13 cellular contexts compared by ENCODE assay signal in genomic region chr4:140249351-140249750, GRCh38.
A peak's percentile ranks its signal among the peaks of the same experiment; 100 is the strongest.
DNase-seq lines count a peak whose midpoint lies in the region; ATAC-seq, FAIRE-seq and TF ChIP-seq lines count a peak whose summit lies in the region.
"Had no signal": no experiment of that assay in that cellular context is flagged by ENCODE, and none has a peak within 500 bp of the region (broad histone marks: within the 10 kb centered on the region; RNA-seq: fewer than 3 reads in every experiment).

No MANE protein-coding gene starts in this region.

- peaks cover 7% of the 10 kb centered on the region for H3K27me3 Mint-ChIP-seq in CD4-positive, alpha-beta T cell
- H3K27me3 Mint-ChIP-seq in naive B cell, result peaks cover 3 to 25% (median 4%) of the 10 kb centered on the region in 3 donors

- H3K36me3 Mint-ChIP-seq in CD4-positive, alpha-beta T cell (ENCODE audit: low read depth), result no peaks in the 10 kb centered on the region
- H3K36me3 Mint-ChIP-seq in naive B cell, result no peaks in the 10 kb centered on the region

- ATAC-seq in CD4-positive, alpha-beta T cell (ENCODE audit: poor library complexity), result no peak
- ATAC-seq in GM12878 (no peak), naive B cell (ENCODE audit: low read depth in 2 of 2) (no peak), sciatic nerve (no peak), HG03097 (IDR thresholded peaks at IDR 0.05; ENCODE audit: low FRiP score, unreplicated experiment) (no peak)
- ATAC-seq: lower lobe of right lung had no signal

- no peaks in the 10 kb centered on the region for H3K79me2 ChIP-seq in GM12878 (ENCODE audit: control insufficient read depth, insufficient read depth, low read length)

- peak overlapping the region; percentile 26 for H3K4me3 Mint-ChIP-seq in CD4-positive, alpha-beta T cell
- H3K4me3 Mint-ChIP-seq in naive B cell, result peak overlapping the region in 2 of 8 donors; percentile 5 to 8
- H3K4me3 Mint-ChIP-seq: activated naive CD4-positive, alpha-beta T cell treated with anti-CD3 and anti-CD28 coated beads for 36 hours had no signal

- no peak overlapping the region for H3K9ac ChIP-seq in GM12878 (ENCODE audit: control insufficient read depth, insufficient read depth, low read length)

- TF ChIP-seq CTCF in CD4-positive, alpha-beta T cell (IDR thresholded peaks at IDR 0.05), result no peak
- TF ChIP-seq CTCF in GM12878 (IDR thresholded peaks at IDR 0.05 in 2 of 3, conservative IDR thresholded peaks at IDR 0.05 in 1 of 3; ENCODE audit: control insufficient read depth in 2 of 3, extremely low read depth in 1 of 3, insufficient read depth in 1 of 3, low read depth in 3 of 3, low read length in 3 of 3), result no peak

- CTCF ChIA-PET in CD4-positive, alpha-beta T cell (lab: Charles Lee), result no interaction called here
- CTCF ChIA-PET in GM12878 (lab: Yijun Ruan, JAX), result interaction anchor here (0.6 kb wide), 1 partner anchor 649 kb away, joined by 3 read pairs; no protein-coding TSS in a partner anchor

- no peak for DNase-seq in CD4-positive, alpha-beta T cell
- peak; percentile 36 for DNase-seq in Jurkat, Clone E6-1 (ENCODE audit: low read depth, low spot score)
- no peak for DNase-seq in GM12878 (ENCODE audit: low read depth, low spot score)
- peak; percentile 33 for DNase-seq in naive B cell
- no peak for DNase-seq in sciatic nerve (ENCODE audit: low spot score)
- no peak for DNase-seq in AG08395 (ENCODE audit: low spot score)
- DNase-seq: activated naive CD4-positive, alpha-beta T cell treated with anti-CD3 and anti-CD28 coated beads for 36 hours; cerebellar nuclear complex; COR-L47; lower lobe of right lung; NCI-H1694 treated with DMSO at 0.1 percent for 48 hours had no signal

- no peaks in the 10 kb centered on the region for H4K20me1 ChIP-seq in GM12878 (ENCODE audit: control insufficient read depth, insufficient read depth)

- H2AFZ ChIP-seq in GM12878 (ENCODE audit: control insufficient read depth, low read depth, low read length), result no peak overlapping the region

- no peak for TF ChIP-seq EP300 in GM12878 (IDR thresholded peaks at IDR 0.05; ENCODE audit: borderline replicate concordance in 1 of 2, control insufficient read depth in 1 of 2, low read depth in 2 of 2, low read length in 2 of 2)

- H3K9me3 ChIP-seq in CD4-positive, alpha-beta T cell (ENCODE audit: control insufficient read depth, low read length), result no peaks in the 10 kb centered on the region
- no peaks in the 10 kb centered on the region for H3K9me3 ChIP-seq in GM12878 (replicated peaks; ENCODE audit: control insufficient read depth, insufficient read depth, low read length)
- H3K9me3 ChIP-seq: lower lobe of right lung, neutrophil had no signal

- no peak overlapping the region for H3K4me2 ChIP-seq in GM12878 (ENCODE audit: control insufficient read depth, insufficient read depth)

- H3K27ac ChIP-seq in CD4-positive, alpha-beta T cell (ENCODE audit: low read depth, low read length), result no peak overlapping the region
- no peak overlapping the region for H3K27ac ChIP-seq in GM12878 (ENCODE audit: control insufficient read depth, insufficient read depth)
- H3K27ac ChIP-seq: lower lobe of right lung, neutrophil had no signal

- SMC1A ChIA-PET in GM12878 (lab: Charles Lee; ENCODE audit: uncharacterized antibody, unreplicated experiment), result interaction anchor here (1.2 kb wide), 1 partner anchor 197 kb away, joined by 3 read pairs; no protein-coding TSS in a partner anchor

- peaks cover 23% of the 10 kb centered on the region for H3K4me1 Mint-ChIP-seq in CD4-positive, alpha-beta T cell (ENCODE audit: low read depth)
- peaks cover 11 to 36% (median 15%) of the 10 kb centered on the region in 3 donors for H3K4me1 Mint-ChIP-seq in naive B cell

- peaks cover 9% of the 10 kb centered on the region for H3K27me3 ChIP-seq in CD4-positive, alpha-beta T cell (ENCODE audit: control insufficient read depth, insufficient read depth, low read length)
- peaks cover 12 to 19% of the 10 kb centered on the region in 2 experiments for H3K27me3 ChIP-seq in GM12878 (replicated peaks in 1 of 2; ENCODE audit: control insufficient read depth in 2 of 2, insufficient read depth in 2 of 2, low read length in 1 of 2)

- no TSS peak for BruUV-seq in GM12878 (replicated peaks; lab: Mats Ljungman, UMichigan)

- no peaks in the 10 kb centered on the region for H3K9me3 Mint-ChIP-seq in CD4-positive, alpha-beta T cell
- H3K9me3 Mint-ChIP-seq in naive B cell, result no peaks in the 10 kb centered on the region
- H3K9me3 Mint-ChIP-seq: activated naive CD4-positive, alpha-beta T cell treated with anti-CD3 and anti-CD28 coated beads for 36 hours had no signal

- no peaks in the 10 kb centered on the region for H3K36me3 ChIP-seq in GM12878 (ENCODE audit: control insufficient read depth in 2 of 2, insufficient read depth in 2 of 2, low read length in 1 of 2)
- H3K36me3 ChIP-seq: lower lobe of right lung, neutrophil had no signal

- POLR2A ChIA-PET in CD4-positive, alpha-beta T cell (lab: Charles Lee), result interaction anchor here (0.9 to 2.1 kb wide), 2 partner anchors 96 to 97 kb away, joined by 3 to 9 read pairs; partner anchors contain the start of gene MAML3
- POLR2A ChIA-PET in GM12878 (lab: Charles Lee), result no interaction called here

- 45% methylated on average over 4 of the region's 4 CpGs for WGBS in GM12878 (ENCODE audit: insufficient coverage, insufficient replicate concordance, low lambda C conversion rate, missing lambda C conversion rate)

- intact Hi-C loops in CD4-positive, alpha-beta T cell (cut with DNase I, micrococcal nuclease), result loop anchor here in 1 of 2 experiments (1.0 kb wide), 1 partner anchor 95 kb away; the partner anchor contains the start of gene MAML3
- intact Hi-C loops in GM12878 (cut with micrococcal nuclease; ENCODE audit: unreplicated experiment), result no loop called here
- intact Hi-C loops in sciatic nerve (cut with DNase I), result no loop called here

- FAIRE-seq in GM12878 (lab: Jason Lieb, UNC), result no peak

- TF ChIP-seq RAD21 in GM12878 (IDR thresholded peaks at IDR 0.05; ENCODE audit: insufficient read depth, low read depth, low read length), result no peak

- H3K4me1 ChIP-seq in GM12878 (ENCODE audit: control insufficient read depth, insufficient read depth, low read length), result no peaks in the 10 kb centered on the region

- H3K27ac Mint-ChIP-seq in CD4-positive, alpha-beta T cell, result no peak overlapping the region
- no peak overlapping the region for H3K27ac Mint-ChIP-seq in naive B cell
- H3K27ac Mint-ChIP-seq: activated naive CD4-positive, alpha-beta T cell treated with anti-CD3 and anti-CD28 coated beads for 36 hours had no signal

- in situ Hi-C loops in GM12878 (cut with MboI), result no loop called here

- TF ChIP-seq POLR2A in GM12878 (IDR thresholded peaks at IDR 0.05; ENCODE audit: low read depth, low read length), result no peak

- H3K4me3 ChIP-seq in Jurkat, Clone E6-1 (ENCODE audit: low read length), result no peak overlapping the region
- H3K4me3 ChIP-seq in GM12878, result no peak overlapping the region
- H3K4me3 ChIP-seq: lower lobe of right lung had no signal

- RAD21 ChIA-PET in GM12878 (lab: Charles Lee; ENCODE audit: unreplicated experiment), result no interaction called here

TF ChIP-seq in GM12878, 131 proteins besides CTCF, POLR2A, EP300 and RAD21:
- peak; percentile 26; the same call in 1 of the 2 replicates for TF ChIP-seq ZNF384 (IDR thresholded peaks at IDR 0.05; ENCODE audit: borderline replicate concordance, low read depth, low read length)
- no peak for TF ChIP-seq ASH2L (IDR thresholded peaks at IDR 0.05; ENCODE audit: borderline replicate concordance, low read depth)

Comparison
In these comparisons a context has a peak if more than half of its experiments do, and no peak if none do; other contexts are left out.
1. DNase-seq: peak in Jurkat, Clone E6-1 (single experiment) and naive B cell (single experiment); none in CD4-positive, alpha-beta T cell (0 of 10), GM12878 (single experiment), sciatic nerve (single experiment) and AG08395 (single experiment).